Comparison of ENCODE assay signal across 9 cellular contexts in the genomic region with DNA sequence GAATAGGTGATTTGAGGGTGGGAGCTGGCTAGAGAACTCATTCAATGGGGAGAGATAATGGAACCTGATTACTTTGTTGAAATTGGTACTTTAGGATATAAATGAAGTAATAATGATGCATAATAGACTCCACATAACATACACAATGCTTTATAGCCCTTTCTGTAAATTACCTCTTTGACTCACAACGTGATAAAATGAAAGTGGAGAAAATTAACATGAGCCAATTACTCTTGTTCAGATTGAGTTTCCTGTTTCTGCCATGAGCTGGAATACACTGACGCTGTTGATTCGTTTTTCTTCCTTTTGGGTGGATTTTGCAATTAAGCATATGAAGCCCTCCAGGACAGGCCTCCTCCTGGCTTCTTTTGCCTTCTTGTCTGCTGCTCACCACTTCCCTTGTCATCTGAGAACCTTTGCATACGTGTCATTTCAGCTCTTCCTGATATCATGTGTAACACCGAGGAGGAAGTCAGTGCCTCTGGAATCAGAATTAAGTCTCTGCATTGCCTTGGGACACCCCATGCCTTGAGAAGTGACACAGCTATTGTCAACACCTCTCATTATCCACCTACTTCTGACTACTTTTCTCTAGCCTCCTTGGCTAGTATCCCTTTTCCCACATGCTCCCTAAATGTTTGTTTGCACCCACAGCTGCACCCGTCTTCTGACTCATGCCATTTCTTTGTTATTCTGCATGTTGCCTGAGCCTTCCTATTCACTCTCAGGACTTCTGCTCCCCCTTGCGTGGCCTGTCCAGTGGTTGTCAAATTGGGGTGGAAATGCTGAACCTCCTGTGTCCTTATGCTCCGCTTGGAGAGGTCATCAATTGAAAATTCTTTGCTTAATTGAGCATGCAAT.
DNase-seq lines count a peak whose midpoint lies in the region; ATAC-seq lines count a peak whose summit lies in the region.
"Had no signal": no experiment of that assay in that cellular context is flagged by ENCODE, and none has a peak within 500 bp of the region (broad histone marks: within the 10 kb centered on the region; RNA-seq: fewer than 3 reads in every experiment).

No MANE protein-coding gene starts in this region.

- peaks cover 3% of the 10 kb centered on the region; the same call in 1 of the 2 replicates for H3K27me3 ChIP-seq in HAP-1 (ENCODE audit: low read depth)
- H3K27me3 ChIP-seq: body of pancreas had no signal

- in situ Hi-C loops in HAP-1 (cut with MboI; ENCODE audit: low sequenced_read_pairs): no loop called here

- DNase-seq in HAP-1 (ENCODE audit: low spot score in 2 of 2) (peak; percentile 9 to 56), NOMO-1 (lab: John Stamatoyannopoulos, UW; ENCODE audit: unreplicated experiment in 2 of 2) (peak; percentile 77 to 88), renal cortical epithelial cell (ENCODE audit: low read depth) (peak; percentile 55), UCSD-AML1 (lab: John Stamatoyannopoulos, UW; ENCODE audit: unreplicated experiment) (no peak), NCI-H510A treated with DMSO at 0.1 percent for 48 hours (lab: John Stamatoyannopoulos, UW) (no peak)

- H3K9me3 ChIP-seq in HAP-1: no peaks in the 10 kb centered on the region
- H3K9me3 ChIP-seq: body of pancreas had no signal

- no peak overlapping the region for H3K4me3 ChIP-seq in HAP-1
- H3K4me3 ChIP-seq: body of pancreas had no signal

- H3K36me3 ChIP-seq in HAP-1 (replicated peaks): no peaks in the 10 kb centered on the region

- H3K4me1 ChIP-seq in HAP-1: peaks cover 13% of the 10 kb centered on the region

- peak; percentile 75 for ATAC-seq in esophagus mucosa
- ATAC-seq in HG03159 (IDR thresholded peaks at IDR 0.05; ENCODE audit: unreplicated experiment): no peak
- no peak for ATAC-seq in HG03439 (IDR thresholded peaks at IDR 0.05; ENCODE audit: unreplicated experiment)
- ATAC-seq: body of pancreas had no signal

Comparison
In these comparisons a context has a peak if more than half of its experiments do, and no peak if none do; other contexts are left out.
1. DNase-seq: peak in HAP-1 (2 of 2), NOMO-1 (2 of 2) and renal cortical epithelial cell (single experiment); none in UCSD-AML1 (single experiment) and NCI-H510A treated with DMSO at 0.1 percent for 48 hours (single experiment).